ENCODE assay signal across 26 cellular contexts in genomic region chr15:79041598-79042175, GRCh38. TPM values are rescaled to one million over a fixed set of nuclear protein-coding genes. Genes with fewer than 3 reads are reported as not detected.
DNase-seq lines count a peak whose midpoint lies in the region; ATAC-seq and TF ChIP-seq lines count a peak whose summit lies in the region.
"Had no signal": no experiment of that assay in that cellular context is flagged by ENCODE, and none has a peak within 500 bp of the region (broad histone marks: within the 10 kb centered on the region; RNA-seq: fewer than 3 reads in every experiment).

No MANE protein-coding gene starts in this region.

- DNase-seq in NCI-H1694 treated with DMSO at 0.1 percent for 48 hours (lab: John Stamatoyannopoulos, UW): peak; percentile 14
- peak; percentile 68 for DNase-seq in NCI-H345 treated with DMSO at 0.1 percent for 48 hours (lab: John Stamatoyannopoulos, UW; ENCODE audit: unreplicated experiment)
- peak; percentile 94 for DNase-seq in cerebellum (ENCODE audit: low spot score)
- DNase-seq in posterior vena cava (ENCODE audit: low spot score): peak; percentile 45
- no peak for DNase-seq in WERI-Rb-1
- DNase-seq: CD4-positive, alpha-beta memory T cell; COR-L47; DMS 273 treated with DMSO at 0.1 percent for 48 hours; DMS79; EL; GF-D8; KBM-7; MV-4-11; NCI-H1105; NCI-H1436 treated with DMSO at 0.1 percent for 48 hours; NCI-H2029; NCI-H446; NCI-H524 treated with DMSO at 0.1 percent for 48 hours; NCI-H774; NK-92 treated with Interleukin-12 subunit alpha and Interleukin-12 subunit beta, amount 100 ng/mL, for 24 hours; PC-9; Right ventricle myocardium superior; T-helper 1 cell had no signal

- H3K9me3 ChIP-seq in WERI-Rb-1 (ENCODE audit: severe bottlenecking): peaks cover 8% of the 10 kb centered on the region
- H3K9me3 ChIP-seq: SJSA1 had no signal

- H3K27me3 ChIP-seq in WERI-Rb-1 (ENCODE audit: insufficient read depth, low read depth, severe bottlenecking): no peaks in the 10 kb centered on the region
- H3K27me3 ChIP-seq: SJSA1 had no signal

- TF ChIP-seq CTCF in WERI-Rb-1 (IDR thresholded peaks at IDR 0.05; ENCODE audit: low read depth, low read length): no peak

- no peak for ATAC-seq in HG03469 (IDR thresholded peaks at IDR 0.05; ENCODE audit: unreplicated experiment)
- ATAC-seq in GM21526 (IDR thresholded peaks at IDR 0.05; ENCODE audit: low FRiP score, unreplicated experiment): no peak

- H3K27ac ChIP-seq in WERI-Rb-1: no peak overlapping the region
- H3K27ac ChIP-seq: PC-9, SJSA1 had no signal

- H3K36me3 ChIP-seq in WERI-Rb-1: no peaks in the 10 kb centered on the region
- H3K36me3 ChIP-seq: SJSA1 had no signal

- intact Hi-C loops in posterior vena cava (cut with DNase I): no loop called here

- H3K4me3 ChIP-seq in WERI-Rb-1 (ENCODE audit: low read depth, low read length): no peak overlapping the region
- H3K4me3 ChIP-seq: PC-9, SJSA1 had no signal

RNA-seq across cellular contexts. Expression of gene RASGRF1, which starts 48.9 kb away (rescaled TPM):
- total RNA-seq in cerebellum: 16.9 TPM
- under 1 TPM; 0.09 to 0.10 TPM for total RNA-seq in posterior vena cava
- total RNA-seq: CD4-positive, alpha-beta memory T cell; Right ventricle myocardium superior had no signal

Comparison
In these comparisons a context has a peak if more than half of its experiments do, and no peak if none do; other contexts are left out.
1. RNA of gene RASGRF1, which starts 48.9 kb away (total RNA-seq): 16.9 TPM in cerebellum (single experiment); 0.09 to 0.10 TPM in posterior vena cava; every median in the first group is over 10 times any median in the second.